In genomic region chr2:221518201-221518936, GRCh38 we compare ENCODE assay signal across 8 cellular contexts. TPM values are rescaled to one million over a fixed set of nuclear protein-coding genes. Genes with fewer than 3 reads are reported as not detected.
DNase-seq lines count a peak whose midpoint lies in the region; ATAC-seq, FAIRE-seq and TF ChIP-seq lines count a peak whose summit lies in the region.

No MANE protein-coding gene starts in this region.

- 68% methylated on average over 7 of the region's 7 CpGs for WGBS in esophagus muscularis mucosa

- TF ChIP-seq POLR2A in esophagus muscularis mucosa (IDR thresholded peaks at IDR 0.05; ENCODE audit: low read depth), result no peak

- H3K36me3 ChIP-seq in esophagus muscularis mucosa, result no peaks in the 10 kb centered on the region

- TF ChIP-seq EP300 in esophagus muscularis mucosa (IDR thresholded peaks at IDR 0.05), result no peak

- no peak overlapping the region for H3K4me3 ChIP-seq in esophagus muscularis mucosa

- no peak overlapping the region for H3K27ac ChIP-seq in esophagus muscularis mucosa (replicated peaks in 1 of 4)

- no peaks in the 10 kb centered on the region for H3K27me3 ChIP-seq in esophagus muscularis mucosa

- ATAC-seq in GM18520 (IDR thresholded peaks at IDR 0.05; ENCODE audit: unreplicated experiment) (peak; percentile 45), GM21825 (IDR thresholded peaks at IDR 0.05; ENCODE audit: unreplicated experiment) (peak; percentile 53)

- TF ChIP-seq CTCF in esophagus muscularis mucosa (IDR thresholded peaks at IDR 0.05), result no peak

- DNase-seq in NCI-H2029 (lab: John Stamatoyannopoulos, UW) (peak; percentile 20), esophagus muscularis mucosa (ENCODE audit: extremely low spot score) (peak; percentile 47), RCC 7860 (ENCODE audit: low spot score) (no peak), SW 1271 (lab: John Stamatoyannopoulos, UW) (no peak), SIG-M5 treated with dmso at 0.1 percent for 504 hours (lab: John Stamatoyannopoulos, UW; ENCODE audit: unreplicated experiment) (no peak)
- no peak for DNase-seq in activated CD8-positive, alpha-beta memory T cell treated with anti-CD3 and anti-CD28 coated beads, Interleukin-2, amount 50 U/mL, for 4 hours

- no peak for FAIRE-seq in RCC 7860 (lab: Jason Lieb, UNC)

- intact Hi-C loops in esophagus muscularis mucosa (cut with DNase I), result no loop called here

- peaks cover 4 to 22% (median 15%) of the 10 kb centered on the region in 4 donors for H3K4me1 ChIP-seq in esophagus muscularis mucosa

- no peaks in the 10 kb centered on the region for H3K9me3 ChIP-seq in esophagus muscularis mucosa

RNA-seq across cellular contexts. Expression of gene EPHA4, which starts 53.7 kb away (rescaled TPM):
- total RNA-seq in esophagus muscularis mucosa, result 10 to 100 TPM; 15.4 to 25.9 (median 20.2) TPM

Comparison
In these comparisons a context has a peak if more than half of its experiments do, and no peak if none do; other contexts are left out.
1. DNase-seq: peak in NCI-H2029 (single experiment) and esophagus muscularis mucosa (single experiment); none in RCC 7860 (single experiment), SW 1271 (0 of 2), SIG-M5 treated with dmso at 0.1 percent for 504 hours (single experiment) and activated CD8-positive, alpha-beta memory T cell treated with anti-CD3 and anti-CD28 coated beads, Interleukin-2, amount 50 U/mL, for 4 hours (single experiment).